Comparison of ENCODE assay signal across 1 cellular context in the genomic region with DNA sequence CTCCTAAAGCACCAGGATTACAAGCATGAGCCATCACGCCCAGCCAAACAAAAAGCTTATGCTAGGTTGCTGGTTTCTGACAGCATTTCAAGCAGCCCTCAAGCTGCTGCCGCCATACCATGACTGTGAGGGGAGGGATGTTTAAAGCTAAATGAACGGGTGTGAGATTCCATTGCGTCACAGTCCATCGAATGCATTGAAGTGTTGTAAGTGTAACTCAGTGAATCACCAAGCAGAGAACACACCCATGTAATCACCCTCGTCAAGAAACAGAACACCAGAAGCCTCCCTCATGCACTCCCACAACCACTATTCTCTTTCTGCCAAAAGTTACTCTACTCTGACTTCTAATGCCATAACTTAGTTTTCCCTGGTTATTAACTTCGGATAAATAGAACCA.
TF ChIP-seq lines count a peak whose summit lies in the region.

No MANE protein-coding gene starts in this region.

TF ChIP-seq in H1, 55 proteins besides CTCF, POLR2A, EP300 and RAD21:
- TF ChIP-seq CTBP2 (IDR thresholded peaks at IDR 0.05; ENCODE audit: borderline replicate concordance, insufficient read depth, insufficient read length, low read length) (no peak), ASH2L (IDR thresholded peaks at IDR 0.05; ENCODE audit: low read length) (no peak), SRF (IDR thresholded peaks at IDR 0.05; ENCODE audit: low read depth, low read length) (no peak), SUZ12 (IDR thresholded peaks at IDR 0.05; ENCODE audit: low read length) (no peak), POLR2AphosphoS5 (IDR thresholded peaks at IDR 0.05; ENCODE audit: low read depth, low read length) (no peak), CEBPB (IDR thresholded peaks at IDR 0.05; ENCODE audit: low read depth, low read length) (no peak), CBX8 (IDR thresholded peaks at IDR 0.05; ENCODE audit: borderline replicate concordance, low read depth, low read length) (no peak), TAF7 (optimal IDR thresholded peaks at IDR 0.05; ENCODE audit: borderline replicate concordance, low read depth, low read length) (no peak), BCL11A (IDR thresholded peaks at IDR 0.05; ENCODE audit: low read depth in 2 of 2, low read length in 2 of 2) (no peak)
- TF ChIP-seq, protein P1, sequence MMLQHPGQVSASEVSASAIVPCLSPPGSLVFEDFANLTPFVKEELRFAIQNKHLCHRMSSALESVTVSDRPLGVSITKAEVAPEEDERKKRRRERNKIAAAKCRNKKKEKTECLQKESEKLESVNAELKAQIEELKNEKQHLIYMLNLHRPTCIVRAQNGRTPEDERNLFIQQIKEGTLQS (IDR thresholded peaks at IDR 0.05; ENCODE audit: insufficient read depth, low read depth, low read length) = no peak
- TF ChIP-seq, protein P2, sequence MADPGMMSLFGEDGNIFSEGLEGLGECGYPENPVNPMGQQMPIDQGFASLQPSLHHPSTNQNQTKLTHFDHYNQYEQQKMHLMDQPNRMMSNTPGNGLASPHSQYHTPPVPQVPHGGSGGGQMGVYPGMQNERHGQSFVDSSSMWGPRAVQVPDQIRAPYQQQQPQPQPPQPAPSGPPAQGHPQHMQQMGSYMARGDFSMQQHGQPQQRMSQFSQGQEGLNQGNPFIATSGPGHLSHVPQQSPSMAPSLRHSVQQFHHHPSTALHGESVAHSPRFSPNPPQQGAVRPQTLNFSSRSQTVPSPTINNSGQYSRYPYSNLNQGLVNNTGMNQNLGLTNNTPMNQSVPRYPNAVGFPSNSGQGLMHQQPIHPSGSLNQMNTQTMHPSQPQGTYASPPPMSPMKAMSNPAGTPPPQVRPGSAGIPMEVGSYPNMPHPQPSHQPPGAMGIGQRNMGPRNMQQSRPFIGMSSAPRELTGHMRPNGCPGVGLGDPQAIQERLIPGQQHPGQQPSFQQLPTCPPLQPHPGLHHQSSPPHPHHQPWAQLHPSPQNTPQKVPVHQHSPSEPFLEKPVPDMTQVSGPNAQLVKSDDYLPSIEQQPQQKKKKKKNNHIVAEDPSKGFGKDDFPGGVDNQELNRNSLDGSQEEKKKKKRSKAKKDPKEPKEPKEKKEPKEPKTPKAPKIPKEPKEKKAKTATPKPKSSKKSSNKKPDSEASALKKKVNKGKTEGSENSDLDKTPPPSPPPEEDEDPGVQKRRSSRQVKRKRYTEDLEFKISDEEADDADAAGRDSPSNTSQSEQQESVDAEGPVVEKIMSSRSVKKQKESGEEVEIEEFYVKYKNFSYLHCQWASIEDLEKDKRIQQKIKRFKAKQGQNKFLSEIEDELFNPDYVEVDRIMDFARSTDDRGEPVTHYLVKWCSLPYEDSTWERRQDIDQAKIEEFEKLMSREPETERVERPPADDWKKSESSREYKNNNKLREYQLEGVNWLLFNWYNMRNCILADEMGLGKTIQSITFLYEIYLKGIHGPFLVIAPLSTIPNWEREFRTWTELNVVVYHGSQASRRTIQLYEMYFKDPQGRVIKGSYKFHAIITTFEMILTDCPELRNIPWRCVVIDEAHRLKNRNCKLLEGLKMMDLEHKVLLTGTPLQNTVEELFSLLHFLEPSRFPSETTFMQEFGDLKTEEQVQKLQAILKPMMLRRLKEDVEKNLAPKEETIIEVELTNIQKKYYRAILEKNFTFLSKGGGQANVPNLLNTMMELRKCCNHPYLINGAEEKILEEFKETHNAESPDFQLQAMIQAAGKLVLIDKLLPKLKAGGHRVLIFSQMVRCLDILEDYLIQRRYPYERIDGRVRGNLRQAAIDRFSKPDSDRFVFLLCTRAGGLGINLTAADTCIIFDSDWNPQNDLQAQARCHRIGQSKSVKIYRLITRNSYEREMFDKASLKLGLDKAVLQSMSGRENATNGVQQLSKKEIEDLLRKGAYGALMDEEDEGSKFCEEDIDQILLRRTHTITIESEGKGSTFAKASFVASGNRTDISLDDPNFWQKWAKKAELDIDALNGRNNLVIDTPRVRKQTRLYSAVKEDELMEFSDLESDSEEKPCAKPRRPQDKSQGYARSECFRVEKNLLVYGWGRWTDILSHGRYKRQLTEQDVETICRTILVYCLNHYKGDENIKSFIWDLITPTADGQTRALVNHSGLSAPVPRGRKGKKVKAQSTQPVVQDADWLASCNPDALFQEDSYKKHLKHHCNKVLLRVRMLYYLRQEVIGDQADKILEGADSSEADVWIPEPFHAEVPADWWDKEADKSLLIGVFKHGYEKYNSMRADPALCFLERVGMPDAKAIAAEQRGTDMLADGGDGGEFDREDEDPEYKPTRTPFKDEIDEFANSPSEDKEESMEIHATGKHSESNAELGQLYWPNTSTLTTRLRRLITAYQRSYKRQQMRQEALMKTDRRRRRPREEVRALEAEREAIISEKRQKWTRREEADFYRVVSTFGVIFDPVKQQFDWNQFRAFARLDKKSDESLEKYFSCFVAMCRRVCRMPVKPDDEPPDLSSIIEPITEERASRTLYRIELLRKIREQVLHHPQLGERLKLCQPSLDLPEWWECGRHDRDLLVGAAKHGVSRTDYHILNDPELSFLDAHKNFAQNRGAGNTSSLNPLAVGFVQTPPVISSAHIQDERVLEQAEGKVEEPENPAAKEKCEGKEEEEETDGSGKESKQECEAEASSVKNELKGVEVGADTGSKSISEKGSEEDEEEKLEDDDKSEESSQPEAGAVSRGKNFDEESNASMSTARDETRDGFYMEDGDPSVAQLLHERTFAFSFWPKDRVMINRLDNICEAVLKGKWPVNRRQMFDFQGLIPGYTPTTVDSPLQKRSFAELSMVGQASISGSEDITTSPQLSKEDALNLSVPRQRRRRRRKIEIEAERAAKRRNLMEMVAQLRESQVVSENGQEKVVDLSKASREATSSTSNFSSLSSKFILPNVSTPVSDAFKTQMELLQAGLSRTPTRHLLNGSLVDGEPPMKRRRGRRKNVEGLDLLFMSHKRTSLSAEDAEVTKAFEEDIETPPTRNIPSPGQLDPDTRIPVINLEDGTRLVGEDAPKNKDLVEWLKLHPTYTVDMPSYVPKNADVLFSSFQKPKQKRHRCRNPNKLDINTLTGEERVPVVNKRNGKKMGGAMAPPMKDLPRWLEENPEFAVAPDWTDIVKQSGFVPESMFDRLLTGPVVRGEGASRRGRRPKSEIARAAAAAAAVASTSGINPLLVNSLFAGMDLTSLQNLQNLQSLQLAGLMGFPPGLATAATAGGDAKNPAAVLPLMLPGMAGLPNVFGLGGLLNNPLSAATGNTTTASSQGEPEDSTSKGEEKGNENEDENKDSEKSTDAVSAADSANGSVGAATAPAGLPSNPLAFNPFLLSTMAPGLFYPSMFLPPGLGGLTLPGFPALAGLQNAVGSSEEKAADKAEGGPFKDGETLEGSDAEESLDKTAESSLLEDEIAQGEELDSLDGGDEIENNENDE (IDR thresholded peaks at IDR 0.05; ENCODE audit: insufficient replicate concordance, low read length) = no peak
